ENCODE assay signal across 19 cellular contexts in genomic region chr21:31493350-31493880, GRCh38.
"Had no signal": no experiment of that assay in that cellular context is flagged by ENCODE, and none has a peak within 500 bp of the region (broad histone marks: within the 10 kb centered on the region; RNA-seq: fewer than 3 reads in every experiment).

No MANE protein-coding gene starts in this region.

- H3K4me3 Mint-ChIP-seq: activated naive CD8-positive, alpha-beta T cell treated with anti-CD3 and anti-CD28 coated beads for 36 hours; activated T-cell treated with anti-CD3 and anti-CD28 coated beads, Interleukin-2, amount 50 U/mL, for 24 hours; activated T-helper 17 cell treated with anti-CD3 and anti-CD28 coated beads, Interleukin-2, amount 50 U/mL, for 72 hours; memory B cell; stimulated activated naive CD8-positive, alpha-beta T cell treated with anti-CD3 and anti-CD28 coated beads, Interleukin-15, amount 100 ng/mL, for 72 hours had no signal

- H3K36me3 Mint-ChIP-seq: activated naive CD8-positive, alpha-beta T cell treated with anti-CD3 and anti-CD28 coated beads for 36 hours; memory B cell had no signal

- H3K4me1 Mint-ChIP-seq: activated T-helper 17 cell treated with anti-CD3 and anti-CD28 coated beads, Interleukin-2, amount 50 U/mL, for 72 hours; memory B cell; stimulated activated naive CD8-positive, alpha-beta T cell treated with anti-CD3 and anti-CD28 coated beads, Interleukin-15, amount 100 ng/mL, for 72 hours had no signal

- H3K27me3 Mint-ChIP-seq: activated naive CD8-positive, alpha-beta T cell treated with anti-CD3 and anti-CD28 coated beads for 36 hours; activated T-cell treated with anti-CD3 and anti-CD28 coated beads, Interleukin-2, amount 50 U/mL, for 24 hours; activated T-helper 17 cell treated with anti-CD3 and anti-CD28 coated beads, Interleukin-2, amount 50 U/mL, for 72 hours; stimulated activated naive CD8-positive, alpha-beta T cell treated with anti-CD3 and anti-CD28 coated beads, Interleukin-15, amount 100 ng/mL, for 72 hours had no signal

- H3K9me3 Mint-ChIP-seq: activated naive CD8-positive, alpha-beta T cell treated with anti-CD3 and anti-CD28 coated beads for 36 hours; activated T-cell treated with anti-CD3 and anti-CD28 coated beads, Interleukin-2, amount 50 U/mL, for 24 hours; activated T-helper 17 cell treated with anti-CD3 and anti-CD28 coated beads, Interleukin-2, amount 50 U/mL, for 72 hours; memory B cell; stimulated activated naive CD8-positive, alpha-beta T cell treated with anti-CD3 and anti-CD28 coated beads, Interleukin-15, amount 100 ng/mL, for 72 hours had no signal

- DNase-seq: activated CD4-positive, alpha-beta T cell treated with anti-CD3 and anti-CD28 coated beads, Interleukin-2, amount 50 U/mL, for 4 hours; activated CD8-positive, alpha-beta memory T cell treated with anti-CD3 and anti-CD28 coated beads for 24 hours; activated CD8-positive, alpha-beta memory T cell treated with anti-CD3 and anti-CD28 coated beads, Interleukin-2, amount 50 U/mL, for 4 hours; activated naive CD4-positive, alpha-beta T cell treated with Interleukin-2 at 50 U/mL for 16 hours; activated naive CD8-positive, alpha-beta T cell treated with anti-CD3 and anti-CD28 coated beads for 36 hours; activated T-cell treated with anti-CD3 and anti-CD28 coated beads, Interleukin-2, amount 50 U/mL, for 24 hours; heart right ventricle; left colon; mucosa of descending colon; nucleus accumbens; right lobe of liver; stimulated activated CD4-positive, alpha-beta T cell treated with anti-CD3 and anti-CD28 coated beads, Interleukin-1b, Interleukin-23, amount 100 ng/mL, for 48 hours; stimulated activated naive CD8-positive, alpha-beta T cell treated with anti-CD3 and anti-CD28 coated beads, Interleukin-15, amount 100 ng/mL, for 72 hours; T-helper 9 cell; tibial artery had no signal

- FAIRE-seq: astrocyte, keratinocyte had no signal

- H3K27ac Mint-ChIP-seq: activated naive CD8-positive, alpha-beta T cell treated with anti-CD3 and anti-CD28 coated beads for 36 hours; activated T-cell treated with anti-CD3 and anti-CD28 coated beads, Interleukin-2, amount 50 U/mL, for 24 hours; activated T-helper 17 cell treated with anti-CD3 and anti-CD28 coated beads, Interleukin-2, amount 50 U/mL, for 72 hours; memory B cell had no signal
